Comparison of ENCODE assay signal across 8 cellular contexts in the genomic region with DNA sequence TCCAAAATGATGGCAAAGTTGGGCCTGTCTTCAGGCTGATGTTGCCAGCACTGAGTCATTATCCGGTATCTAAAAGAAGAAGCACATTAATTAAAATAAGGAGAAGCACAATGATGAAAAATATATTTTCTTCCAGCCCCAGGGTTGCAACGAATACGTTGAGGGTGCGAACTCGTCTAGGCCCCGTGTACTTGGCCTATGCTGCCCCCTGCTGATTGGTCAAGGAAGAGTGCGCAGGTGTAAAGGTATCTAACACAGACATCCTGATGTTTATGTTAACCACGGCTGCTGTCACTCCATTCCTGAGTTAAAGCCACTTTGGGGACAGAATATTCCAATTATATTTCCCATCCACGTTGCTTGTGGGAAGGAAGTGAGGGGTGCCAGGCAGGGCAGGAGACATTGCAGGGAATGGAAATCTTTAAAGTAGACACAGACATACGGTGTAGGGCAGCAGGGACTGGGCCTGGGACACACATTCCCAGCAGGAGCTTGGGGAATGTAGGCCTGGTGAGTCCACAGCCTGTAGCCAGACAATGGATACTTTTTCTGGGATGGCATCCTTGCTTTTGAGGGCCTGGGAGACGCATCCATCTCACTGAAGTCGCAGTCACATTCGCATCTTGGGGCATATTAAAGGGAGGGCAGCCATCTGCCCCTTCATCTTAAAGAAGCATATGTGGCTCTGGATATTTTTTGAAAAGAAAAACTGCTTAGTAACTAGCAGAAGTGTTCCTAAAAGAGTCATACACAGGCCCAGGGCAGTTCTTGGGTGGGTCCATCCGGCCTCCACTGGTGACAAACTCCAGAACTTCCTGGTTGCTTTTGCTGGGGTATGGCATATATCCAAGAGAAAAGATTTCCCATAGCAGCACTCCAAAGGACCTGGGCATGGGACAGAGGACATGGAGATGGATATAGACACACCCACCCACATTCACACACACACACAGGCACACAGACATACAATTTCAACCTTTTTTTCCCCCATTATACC.
DNase-seq lines count a peak whose midpoint lies in the region; ATAC-seq and TF ChIP-seq lines count a peak whose summit lies in the region.

No MANE protein-coding gene starts in this region.

- H3K9me3 ChIP-seq in CD8-positive, alpha-beta T cell (ENCODE audit: low read length): no peaks in the 10 kb centered on the region
- no peaks in the 10 kb centered on the region for H3K9me3 ChIP-seq in HCT116 (ENCODE audit: control insufficient read depth in 1 of 2, insufficient read depth in 1 of 2, low read depth in 1 of 2, low read length in 2 of 2)

- DNase-seq in CD8-positive, alpha-beta T cell: peak; percentile 59 to 83 (median 78)
- DNase-seq in HCT116 (ENCODE audit: low read depth, low spot score) (peak; percentile 57), NCI-H2171 (lab: John Stamatoyannopoulos, UW) (peak; percentile 63), activated B cell treated with CpG ODN at 0.5 μM for 24 hours (peak; percentile 44), cardiac fibroblast (ENCODE audit: low read depth in 2 of 2) (peak; percentile 66 to 72), kidney tubule cell (ENCODE audit: low spot score) (peak; percentile 72)
- DNase-seq in stimulated activated CD4-positive, alpha-beta T cell treated with anti-CD3 and anti-CD28 coated beads, Interleukin-4, amount 100 ng/mL, for 4 hours: peak; percentile 68 to 72

- peak; percentile 87 for TF ChIP-seq CTCF in CD8-positive, alpha-beta T cell (IDR thresholded peaks at IDR 0.05)
- TF ChIP-seq CTCF in HCT116 (IDR thresholded peaks at IDR 0.05 in 2 of 3, conservative IDR thresholded peaks at IDR 0.05 in 1 of 3; ENCODE audit: borderline replicate concordance in 1 of 3, insufficient read depth in 1 of 3, low read depth in 2 of 3, low read length in 2 of 3) (peak; percentile 81 to 95 (median 89)), activated B cell treated with CpG ODN at 0.5 μM for 24 hours (IDR thresholded peaks at IDR 0.05) (peak; percentile 50), cardiac fibroblast (IDR thresholded peaks at IDR 0.05; ENCODE audit: low read depth, low read length) (peak; percentile 85)

- intact Hi-C loops in CD8-positive, alpha-beta T cell (cut with DNase I, micrococcal nuclease): loop anchor here (1.0 to 10.0 kb wide), 8 partner anchors 35 to 630 kb away; a partner anchor contains a TSS
- intact Hi-C loops in HCT116 (cut with micrococcal nuclease): loop anchor here (1.0 to 10.0 kb wide), 3 partner anchors 143 to 362 kb away; no protein-coding TSS in a partner anchor
- intact Hi-C loops in activated B cell treated with CpG ODN at 0.5 μM for 24 hours (cut with micrococcal nuclease): loop anchor here (1.0 to 10.0 kb wide), 5 partner anchors 239 to 1492 kb away; no protein-coding TSS in a partner anchor

- no peak overlapping the region for H3K4me3 ChIP-seq in CD8-positive, alpha-beta T cell (ENCODE audit: low read depth, low read length)
- H3K4me3 ChIP-seq in HCT116 (replicated peaks in 1 of 2; ENCODE audit: low read depth in 1 of 2, low read length in 2 of 2) (no peak overlapping the region), cardiac fibroblast (replicated peaks in 1 of 2; ENCODE audit: low read depth in 2 of 2, low read length in 2 of 2) (no peak overlapping the region)

- no peaks in the 10 kb centered on the region for H4K20me1 ChIP-seq in HCT116 (ENCODE audit: insufficient read depth)

- TF ChIP-seq RAD21 in HCT116 (IDR thresholded peaks at IDR 0.05; ENCODE audit: low read depth): peak; percentile 98

- H3K27me3 Mint-ChIP-seq in CD8-positive, alpha-beta T cell (ENCODE audit: low read depth): no peaks in the 10 kb centered on the region
- no peaks in the 10 kb centered on the region for H3K27me3 Mint-ChIP-seq in activated B cell treated with CpG ODN at 0.5 μM for 24 hours

- H3K9me3 Mint-ChIP-seq in CD8-positive, alpha-beta T cell: no peaks in the 10 kb centered on the region
- no peaks in the 10 kb centered on the region for H3K9me3 Mint-ChIP-seq in activated B cell treated with CpG ODN at 0.5 μM for 24 hours

- no peaks in the 10 kb centered on the region for H3K27me3 ChIP-seq in CD8-positive, alpha-beta T cell (ENCODE audit: insufficient read depth, low read length)
- no peaks in the 10 kb centered on the region for H3K27me3 ChIP-seq in HCT116 (ENCODE audit: insufficient read depth, low read length)

- RAD21 ChIA-PET in HCT116 (lab: Charles Lee; ENCODE audit: low non-redundant PET in 1 of 2, low total read pairs in 2 of 2, uncharacterized antibody in 2 of 2, unreplicated experiment in 2 of 2): no interaction called here

- no peaks in the 10 kb centered on the region for H3K79me2 ChIP-seq in HCT116 (ENCODE audit: insufficient read depth, low read length)

- H3K4me2 ChIP-seq in HCT116 (ENCODE audit: low read length): no peak overlapping the region

- H3K4me3 Mint-ChIP-seq in CD8-positive, alpha-beta T cell: no peak overlapping the region
- H3K4me3 Mint-ChIP-seq in activated B cell treated with CpG ODN at 0.5 μM for 24 hours: no peak overlapping the region

- H3K4me1 Mint-ChIP-seq in CD8-positive, alpha-beta T cell (ENCODE audit: low read depth): peaks cover 7% of the 10 kb centered on the region
- H3K4me1 Mint-ChIP-seq in activated B cell treated with CpG ODN at 0.5 μM for 24 hours: peaks cover 4% of the 10 kb centered on the region

- POLR2A ChIA-PET in CD8-positive, alpha-beta T cell (lab: Charles Lee): no interaction called here
- POLR2A ChIA-PET in HCT116 (lab: Charles Lee) (no interaction called here), activated B cell treated with CpG ODN at 0.5 μM for 24 hours (lab: Charles Lee) (no interaction called here)

- TF ChIP-seq POLR2A in HCT116 (IDR thresholded peaks at IDR 0.05; ENCODE audit: borderline replicate concordance, extremely low read depth, insufficient read depth, insufficient read length): no peak

- CTCF ChIA-PET in CD8-positive, alpha-beta T cell (lab: Charles Lee): interaction anchor here (0.5 to 2.5 kb wide), 8 partner anchors 11 to 252 kb away, joined by 3 to 10 read pairs (median 3); no protein-coding TSS in a partner anchor
- CTCF ChIA-PET in HCT116 (lab: Charles Lee): no interaction called here
- CTCF ChIA-PET in activated B cell treated with CpG ODN at 0.5 μM for 24 hours (lab: Charles Lee): interaction anchor here (1.5 kb wide), 1 partner anchor 16 kb away, joined by 3 read pairs; no protein-coding TSS in a partner anchor

- BruUV-seq in HCT116 (replicated peaks; lab: Mats Ljungman, UMichigan): no TSS peak

- no peaks in the 10 kb centered on the region for H3K9me2 ChIP-seq in HCT116 (ENCODE audit: insufficient read depth)

- peak; percentile 98 for ATAC-seq in CD8-positive, alpha-beta T cell
- ATAC-seq in HCT116 (peak; percentile 97), activated B cell treated with CpG ODN at 0.5 μM for 24 hours (ENCODE audit: low read depth) (peak; percentile 71), GM19467 (IDR thresholded peaks at IDR 0.05; ENCODE audit: unreplicated experiment) (no peak)

- H3K4me1 ChIP-seq in CD8-positive, alpha-beta T cell (ENCODE audit: insufficient read depth, low read length): no peaks in the 10 kb centered on the region
- no peaks in the 10 kb centered on the region for H3K4me1 ChIP-seq in HCT116 (ENCODE audit: control insufficient read depth in 1 of 2, insufficient read depth in 2 of 2, low read length in 2 of 2)

- no peak overlapping the region for H3K27ac ChIP-seq in CD8-positive, alpha-beta T cell (ENCODE audit: low read depth, low read length)
- H3K27ac ChIP-seq in HCT116 (ENCODE audit: low read depth, low read length): no peak overlapping the region

- H3K27ac Mint-ChIP-seq in CD8-positive, alpha-beta T cell: no peak overlapping the region
- H3K27ac Mint-ChIP-seq in activated B cell treated with CpG ODN at 0.5 μM for 24 hours: no peak overlapping the region

- H3K36me3 ChIP-seq in CD8-positive, alpha-beta T cell (ENCODE audit: insufficient read depth, low read length): no peaks in the 10 kb centered on the region
- H3K36me3 ChIP-seq in HCT116 (ENCODE audit: control insufficient read depth in 1 of 2, insufficient read depth in 2 of 2, low read length in 2 of 2): no peaks in the 10 kb centered on the region

- H3K9ac ChIP-seq in HCT116 (ENCODE audit: low read length): no peak overlapping the region

- H2AFZ ChIP-seq in HCT116 (ENCODE audit: low read depth, low read length, poor library complexity, severe bottlenecking): peak overlapping the region; percentile 7

- peaks cover 14% of the 10 kb centered on the region for H3K36me3 Mint-ChIP-seq in CD8-positive, alpha-beta T cell
- no peaks in the 10 kb centered on the region for H3K36me3 Mint-ChIP-seq in activated B cell treated with CpG ODN at 0.5 μM for 24 hours (ENCODE audit: low read depth)

TF ChIP-seq in HCT116, 20 proteins besides CTCF, POLR2A, EP300 and RAD21 (continues in another document):
- no peak for TF ChIP-seq SP1 (IDR thresholded peaks at IDR 0.05; ENCODE audit: low read depth)
- TF ChIP-seq, protein P1, sequence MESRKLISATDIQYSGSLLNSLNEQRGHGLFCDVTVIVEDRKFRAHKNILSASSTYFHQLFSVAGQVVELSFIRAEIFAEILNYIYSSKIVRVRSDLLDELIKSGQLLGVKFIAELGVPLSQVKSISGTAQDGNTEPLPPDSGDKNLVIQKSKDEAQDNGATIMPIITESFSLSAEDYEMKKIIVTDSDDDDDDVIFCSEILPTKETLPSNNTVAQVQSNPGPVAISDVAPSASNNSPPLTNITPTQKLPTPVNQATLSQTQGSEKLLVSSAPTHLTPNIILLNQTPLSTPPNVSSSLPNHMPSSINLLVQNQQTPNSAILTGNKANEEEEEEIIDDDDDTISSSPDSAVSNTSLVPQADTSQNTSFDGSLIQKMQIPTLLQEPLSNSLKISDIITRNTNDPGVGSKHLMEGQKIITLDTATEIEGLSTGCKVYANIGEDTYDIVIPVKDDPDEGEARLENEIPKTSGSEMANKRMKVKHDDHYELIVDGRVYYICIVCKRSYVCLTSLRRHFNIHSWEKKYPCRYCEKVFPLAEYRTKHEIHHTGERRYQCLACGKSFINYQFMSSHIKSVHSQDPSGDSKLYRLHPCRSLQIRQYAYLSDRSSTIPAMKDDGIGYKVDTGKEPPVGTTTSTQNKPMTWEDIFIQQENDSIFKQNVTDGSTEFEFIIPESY (IDR thresholded peaks at IDR 0.05; ENCODE audit: extremely low read depth, insufficient replicate concordance, low read length): no peak
- no peak for TF ChIP-seq ELF1 (IDR thresholded peaks at IDR 0.05; ENCODE audit: borderline replicate concordance, low read depth)
- no peak for TF ChIP-seq EZH2phosphoT487 (IDR thresholded peaks at IDR 0.05; ENCODE audit: borderline replicate concordance)
- TF ChIP-seq CBX3 (IDR thresholded peaks at IDR 0.05; ENCODE audit: low read depth): no peak
- no peak for TF ChIP-seq SRF (IDR thresholded peaks at IDR 0.05; ENCODE audit: low read depth)
- no peak for TF ChIP-seq ZFX (IDR thresholded peaks at IDR 0.05)
- no peak for TF ChIP-seq ZNF274 (IDR thresholded peaks at IDR 0.05; ENCODE audit: low read depth, low read length)
- no peak for TF ChIP-seq POLR2AphosphoS5 (IDR thresholded peaks at IDR 0.05; ENCODE audit: low read depth, low read length)
- TF ChIP-seq EZH2 (IDR thresholded peaks at IDR 0.05): no peak
- no peak for TF ChIP-seq TCF7L2 (IDR thresholded peaks at IDR 0.05; ENCODE audit: borderline replicate concordance, extremely low read depth, insufficient read depth, insufficient read length)
- TF ChIP-seq EGR1 (IDR thresholded peaks at IDR 0.05; ENCODE audit: low read depth): no peak
